ENCODE assay signal across 8 cellular contexts in the genomic region with DNA sequence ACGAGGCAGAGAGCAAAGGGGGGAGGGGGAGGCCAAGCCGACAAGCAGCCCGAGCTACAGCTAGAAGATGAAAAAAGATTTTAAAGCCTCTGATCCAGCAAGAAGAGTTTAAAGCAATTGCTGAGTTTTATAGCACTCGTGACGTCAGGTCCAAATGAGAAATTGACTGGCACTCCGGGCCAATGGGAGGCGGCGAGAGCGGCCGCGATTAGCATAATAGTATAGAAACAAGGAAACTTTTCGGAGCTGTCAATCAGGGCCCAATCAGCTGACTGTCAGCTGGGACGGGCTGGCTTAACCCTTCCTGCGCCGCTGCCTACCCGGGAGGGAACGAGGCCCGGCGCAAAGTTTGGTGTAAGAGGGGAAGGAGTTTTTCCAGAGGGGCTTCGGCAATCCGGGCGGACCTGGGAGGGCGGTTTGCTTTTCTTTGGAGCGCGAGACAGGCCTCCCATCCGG. TPM values are rescaled to one million over a fixed set of nuclear protein-coding genes. Genes with fewer than 3 reads are reported as not detected.
DNase-seq lines count a peak whose midpoint lies in the region; ATAC-seq and TF ChIP-seq lines count a peak whose summit lies in the region.

MAF (minus strand) TSS at position 102 of the 456 bp plus-strand sequence. CDS start 835 bp downstream, outside the sequence.

- H3K9me3 Mint-ChIP-seq in activated naive CD4-positive, alpha-beta T cell treated with anti-CD3 and anti-CD28 coated beads for 36 hours = no peaks in the 10 kb centered on the region
- H3K9me3 Mint-ChIP-seq in natural killer cell treated with Interleukin-12 subunit alpha and Interleukin-12 subunit beta and Interleukin-15 and Interleukin-18, amount 100 ng/mL, for 72 hours = no peaks in the 10 kb centered on the region
- no peaks in the 10 kb centered on the region for H3K9me3 Mint-ChIP-seq in stimulated activated effector memory CD8-positive, alpha-beta T cell treated with anti-CD3 and anti-CD28 coated beads, Interleukin-12 subunit alpha, Interleukin-12 subunit beta, amount 100 ng/mL, for 72 hours

- peak within 1 kb of the TSS; percentile 69 for H3K27ac Mint-ChIP-seq in activated naive CD4-positive, alpha-beta T cell treated with anti-CD3 and anti-CD28 coated beads for 36 hours
- H3K27ac Mint-ChIP-seq in natural killer cell treated with Interleukin-12 subunit alpha and Interleukin-12 subunit beta and Interleukin-15 and Interleukin-18, amount 100 ng/mL, for 72 hours = peak within 1 kb of the TSS; percentile 75 to 79
- H3K27ac Mint-ChIP-seq in stimulated activated effector memory CD8-positive, alpha-beta T cell treated with anti-CD3 and anti-CD28 coated beads, Interleukin-12 subunit alpha, Interleukin-12 subunit beta, amount 100 ng/mL, for 72 hours = peak within 1 kb of the TSS; percentile 97

- H3K27ac ChIP-seq in SJSA1 = peak within 1 kb of the TSS; percentile 27; the same call in 1 of the 2 replicates

- no peak for TF ChIP-seq RAD21 in Ishikawa (IDR thresholded peaks at IDR 0.05; ENCODE audit: low read depth)

- peaks cover 20% of the 10 kb centered on the region for H3K4me1 Mint-ChIP-seq in activated naive CD4-positive, alpha-beta T cell treated with anti-CD3 and anti-CD28 coated beads for 36 hours (ENCODE audit: low read depth)
- peaks cover 41 to 54% of the 10 kb centered on the region in 2 donors for H3K4me1 Mint-ChIP-seq in natural killer cell treated with Interleukin-12 subunit alpha and Interleukin-12 subunit beta and Interleukin-15 and Interleukin-18, amount 100 ng/mL, for 72 hours (ENCODE audit: low read depth in 2 of 2)
- H3K4me1 Mint-ChIP-seq in stimulated activated effector memory CD8-positive, alpha-beta T cell treated with anti-CD3 and anti-CD28 coated beads, Interleukin-12 subunit alpha, Interleukin-12 subunit beta, amount 100 ng/mL, for 72 hours = peaks cover 33% of the 10 kb centered on the region

- peak within 1 kb of the TSS; percentile 64 for H3K4me3 ChIP-seq in SJSA1
- H3K4me3 ChIP-seq in foreskin fibroblast (ENCODE audit: low read depth in 1 of 2, low read length in 2 of 2) = peak within 1 kb of the TSS; percentile 60 to 81

- CTCF ChIA-PET in activated naive CD4-positive, alpha-beta T cell treated with anti-CD3 and anti-CD28 coated beads for 36 hours (lab: Charles Lee) = interaction anchor here (1.2 to 1.9 kb wide), 3 partner anchors 332 to 895 kb away, joined by 3 to 11 read pairs (median 3); no protein-coding TSS in a partner anchor

- H3K4me1 ChIP-seq in SJSA1 (replicated peaks) = peaks cover 10% of the 10 kb centered on the region

- TF ChIP-seq CTCF in foreskin fibroblast (IDR thresholded peaks at IDR 0.05; ENCODE audit: low read depth, low read length) = no peak

- H3K36me3 ChIP-seq in SJSA1 = no peaks in the 10 kb centered on the region; the same call in 1 of the 2 replicates

- no peaks in the 10 kb centered on the region for H3K36me3 Mint-ChIP-seq in activated naive CD4-positive, alpha-beta T cell treated with anti-CD3 and anti-CD28 coated beads for 36 hours (ENCODE audit: low read depth)
- peaks cover 10% of the 10 kb centered on the region for H3K36me3 Mint-ChIP-seq in natural killer cell treated with Interleukin-12 subunit alpha and Interleukin-12 subunit beta and Interleukin-15 and Interleukin-18, amount 100 ng/mL, for 72 hours
- H3K36me3 Mint-ChIP-seq in stimulated activated effector memory CD8-positive, alpha-beta T cell treated with anti-CD3 and anti-CD28 coated beads, Interleukin-12 subunit alpha, Interleukin-12 subunit beta, amount 100 ng/mL, for 72 hours = peaks cover 68% of the 10 kb centered on the region

- no peaks in the 10 kb centered on the region for H3K27me3 ChIP-seq in SJSA1 (replicated peaks)

- peak; percentile 87 to 92 for ATAC-seq in natural killer cell treated with Interleukin-12 subunit alpha and Interleukin-12 subunit beta and Interleukin-15 and Interleukin-18, amount 100 ng/mL, for 72 hours
- peak; percentile 84 for ATAC-seq in stimulated activated effector memory CD8-positive, alpha-beta T cell treated with anti-CD3 and anti-CD28 coated beads, Interleukin-12 subunit alpha, Interleukin-12 subunit beta, amount 100 ng/mL, for 72 hours
- no peak for ATAC-seq in HG02763 (IDR thresholded peaks at IDR 0.05; ENCODE audit: unreplicated experiment)

- intact Hi-C loops in activated naive CD4-positive, alpha-beta T cell treated with anti-CD3 and anti-CD28 coated beads for 36 hours (cut with micrococcal nuclease) = loop anchor here (2.0 to 10.0 kb wide), 7 partner anchors 446 to 1478 kb away; no protein-coding TSS in a partner anchor

- H3K4me3 Mint-ChIP-seq in activated naive CD4-positive, alpha-beta T cell treated with anti-CD3 and anti-CD28 coated beads for 36 hours = peak within 1 kb of the TSS; percentile 81
- peak within 1 kb of the TSS; percentile 94 for H3K4me3 Mint-ChIP-seq in natural killer cell treated with Interleukin-12 subunit alpha and Interleukin-12 subunit beta and Interleukin-15 and Interleukin-18, amount 100 ng/mL, for 72 hours
- peak within 1 kb of the TSS; percentile 84 for H3K4me3 Mint-ChIP-seq in stimulated activated effector memory CD8-positive, alpha-beta T cell treated with anti-CD3 and anti-CD28 coated beads, Interleukin-12 subunit alpha, Interleukin-12 subunit beta, amount 100 ng/mL, for 72 hours

- H3K27me3 Mint-ChIP-seq in activated naive CD4-positive, alpha-beta T cell treated with anti-CD3 and anti-CD28 coated beads for 36 hours (ENCODE audit: low read depth) = peaks cover 34% of the 10 kb centered on the region
- peaks cover 6 to 8% of the 10 kb centered on the region in 2 donors for H3K27me3 Mint-ChIP-seq in natural killer cell treated with Interleukin-12 subunit alpha and Interleukin-12 subunit beta and Interleukin-15 and Interleukin-18, amount 100 ng/mL, for 72 hours

- TF ChIP-seq EP300 in Ishikawa (IDR thresholded peaks at IDR 0.05; ENCODE audit: borderline replicate concordance) = no peak

- DNase-seq in DMS79 treated with DMSO at 0.1 percent for 48 hours (lab: John Stamatoyannopoulos, UW) (peak; percentile 92), SJSA1 (ENCODE audit: low read depth in 1 of 2, low spot score in 2 of 2) (peak; percentile 91), foreskin fibroblast (peak; percentile 68 to 91)
- DNase-seq in activated naive CD4-positive, alpha-beta T cell treated with anti-CD3 and anti-CD28 coated beads for 36 hours = peak; percentile 90
- DNase-seq in natural killer cell treated with Interleukin-12 subunit alpha and Interleukin-12 subunit beta and Interleukin-15 and Interleukin-18, amount 100 ng/mL, for 72 hours (ENCODE audit: low spot score) = peak; percentile 92
- DNase-seq in stimulated activated effector memory CD8-positive, alpha-beta T cell treated with anti-CD3 and anti-CD28 coated beads, Interleukin-12 subunit alpha, Interleukin-12 subunit beta, amount 100 ng/mL, for 72 hours (ENCODE audit: low spot score in 2 of 2) = peak; percentile 72 to 92

- no peaks in the 10 kb centered on the region for H3K9me3 ChIP-seq in SJSA1 (replicated peaks)

TF ChIP-seq in Ishikawa, 13 proteins besides CTCF, POLR2A, EP300 and RAD21:
- TF ChIP-seq TEAD4 (IDR thresholded peaks at IDR 0.05) = no peak
- TF ChIP-seq, protein P1, sequence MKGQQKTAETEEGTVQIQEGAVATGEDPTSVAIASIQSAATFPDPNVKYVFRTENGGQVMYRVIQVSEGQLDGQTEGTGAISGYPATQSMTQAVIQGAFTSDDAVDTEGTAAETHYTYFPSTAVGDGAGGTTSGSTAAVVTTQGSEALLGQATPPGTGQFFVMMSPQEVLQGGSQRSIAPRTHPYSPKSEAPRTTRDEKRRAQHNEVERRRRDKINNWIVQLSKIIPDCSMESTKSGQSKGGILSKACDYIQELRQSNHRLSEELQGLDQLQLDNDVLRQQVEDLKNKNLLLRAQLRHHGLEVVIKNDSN (IDR thresholded peaks at IDR 0.05) = peak; percentile 79

RNA-seq across cellular contexts. Expression of gene MAF, which starts in this region (rescaled TPM):
- total RNA-seq in SJSA1 (2014; rRNA removed; shearing (Covaris generic)) = 12.8 and 13.8 TPM in 2 replicates
- 1 to 10 TPM; 6.0 to 6.6 TPM for total RNA-seq in activated naive CD4-positive, alpha-beta T cell treated with anti-CD3 and anti-CD28 coated beads for 36 hours
- total RNA-seq in natural killer cell treated with Interleukin-12 subunit alpha and Interleukin-12 subunit beta and Interleukin-15 and Interleukin-18, amount 100 ng/mL, for 72 hours = 10 to 100 TPM in 1 of 2 donors, 1 to 10 TPM in 1; 5.6 to 41.9 TPM
